In the genomic region with DNA sequence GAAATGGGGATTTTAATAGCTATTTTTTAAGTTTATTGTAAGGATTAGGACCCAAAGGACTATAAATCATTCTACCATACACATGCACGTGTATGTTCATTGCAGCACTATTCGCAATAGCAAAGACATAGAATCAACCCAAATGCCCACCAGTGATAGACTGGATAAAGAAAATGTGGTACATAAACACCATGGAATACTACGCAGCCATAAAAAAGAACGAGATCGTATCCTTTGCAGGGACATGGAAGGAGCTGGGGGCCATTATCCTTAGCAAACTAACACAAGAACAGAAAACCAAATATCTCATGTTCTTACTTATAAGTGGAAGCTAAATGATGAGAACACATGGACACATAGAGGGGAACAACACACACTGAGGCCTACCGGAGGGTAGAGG, we compare ENCODE assay signal across 4 cellular contexts. TPM values are rescaled to one million over a fixed set of nuclear protein-coding genes. Genes with fewer than 3 reads are reported as not detected.
"Had no signal": no experiment of that assay in that cellular context is flagged by ENCODE, and none has a peak within 500 bp of the region (broad histone marks: within the 10 kb centered on the region; RNA-seq: fewer than 3 reads in every experiment).

No MANE protein-coding gene starts in this region.

RNA-seq across cellular contexts. Expression of gene KLHL6, which starts 26.7 kb away (rescaled TPM):
- total RNA-seq: M059J, PC-3, SJSA1 had no signal
- polyA plus RNA-seq: SK-N-SH had no signal
